Comparison of ENCODE assay signal across 22 cellular contexts in the genomic region with DNA sequence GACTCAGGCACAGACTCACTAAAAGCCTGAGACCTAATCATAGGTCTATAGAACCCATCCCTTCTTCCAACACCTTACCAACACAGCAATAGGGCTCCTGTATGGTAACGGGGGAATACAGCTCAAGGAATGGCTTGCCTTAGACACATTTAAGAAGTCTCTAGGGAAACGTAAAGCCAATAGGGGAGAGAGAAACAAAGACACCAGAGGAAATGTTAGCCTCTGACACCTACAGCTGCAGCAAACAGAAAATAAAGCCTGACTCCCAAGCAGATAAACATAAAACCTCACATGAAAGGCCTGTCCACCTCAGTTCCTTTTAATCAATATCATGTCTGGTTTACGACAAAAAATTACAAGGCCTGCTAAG.
"Had no signal": no experiment of that assay in that cellular context is flagged by ENCODE, and none has a peak within 500 bp of the region (broad histone marks: within the 10 kb centered on the region; RNA-seq: fewer than 3 reads in every experiment).

No MANE protein-coding gene starts in this region.

- H3K4me1 Mint-ChIP-seq: memory B cell; stimulated activated memory B cell treated with anti-CD40 and anti-IgM and Interleukin-4, amounts not matched to agents 10 μg/mL and 1 μg/mL and 100 μg/mL, for 72 hours had no signal

- H3K27ac Mint-ChIP-seq: memory B cell; mesothelial cell of epicardium; natural killer cell treated with Interleukin-12 subunit alpha and Interleukin-12 subunit beta and Interleukin-15 and Interleukin-18, amount 100 ng/mL, for 72 hours; stimulated activated memory B cell treated with anti-CD40 and anti-IgM and Interleukin-4, amounts not matched to agents 10 μg/mL and 1 μg/mL and 100 μg/mL, for 72 hours; stimulated activated naive CD8-positive, alpha-beta T cell treated with anti-CD3 and anti-CD28 coated beads, Interleukin-15, Interleukin-2, amounts not matched to agents 100 ng/mL and 50 ng/mL, for 24 hours had no signal

- ATAC-seq: esophagus mucosa; lower lobe of right lung; natural killer cell treated with Interleukin-12 subunit alpha and Interleukin-12 subunit beta and Interleukin-15 and Interleukin-18, amount 100 ng/mL, for 72 hours; sciatic nerve; stimulated activated memory B cell treated with anti-CD40 and anti-IgM and Interleukin-4, amounts not matched to agents 10 μg/mL and 1 μg/mL and 100 μg/mL, for 72 hours had no signal

- DNase-seq: effector memory CD4-positive, alpha-beta T cell; glutamatergic neuron; left ventricle myocardium inferior; lower lobe of right lung; posterior cingulate gyrus; spleen; stimulated activated CD4-positive, alpha-beta T cell treated with anti-CD3 and anti-CD28 coated beads, Interleukin-15, amount 100 ng/mL, for 24 hours; stimulated activated CD4-positive, alpha-beta T cell treated with anti-CD3 and anti-CD28 coated beads, Interleukin-1b, Interleukin-23, amount 100 ng/mL, for 48 hours; stimulated activated CD4-positive, alpha-beta T cell treated with anti-CD3 and anti-CD28 coated beads, Interleukin-4, amount 100 ng/mL, for 24 hours; testis; transverse colon had no signal

- H3K36me3 Mint-ChIP-seq: memory B cell; mesothelial cell of epicardium; natural killer cell treated with Interleukin-12 subunit alpha and Interleukin-12 subunit beta and Interleukin-15 and Interleukin-18, amount 100 ng/mL, for 72 hours; stimulated activated memory B cell treated with anti-CD40 and anti-IgM and Interleukin-4, amounts not matched to agents 10 μg/mL and 1 μg/mL and 100 μg/mL, for 72 hours had no signal

- H3K9me3 ChIP-seq: left ventricle myocardium inferior, lower lobe of right lung, neutrophil, spleen, testis, transverse colon had no signal

- FAIRE-seq: endometrium, frontal cortex, keratinocyte had no signal

- H3K9me3 Mint-ChIP-seq: memory B cell; natural killer cell treated with Interleukin-12 subunit alpha and Interleukin-12 subunit beta and Interleukin-15 and Interleukin-18, amount 100 ng/mL, for 72 hours; stimulated activated memory B cell treated with anti-CD40 and anti-IgM and Interleukin-4, amounts not matched to agents 10 μg/mL and 1 μg/mL and 100 μg/mL, for 72 hours; stimulated activated naive CD8-positive, alpha-beta T cell treated with anti-CD3 and anti-CD28 coated beads, Interleukin-15, Interleukin-2, amounts not matched to agents 100 ng/mL and 50 ng/mL, for 24 hours had no signal

- H3K4me3 Mint-ChIP-seq: memory B cell; mesothelial cell of epicardium; natural killer cell treated with Interleukin-12 subunit alpha and Interleukin-12 subunit beta and Interleukin-15 and Interleukin-18, amount 100 ng/mL, for 72 hours; stimulated activated memory B cell treated with anti-CD40 and anti-IgM and Interleukin-4, amounts not matched to agents 10 μg/mL and 1 μg/mL and 100 μg/mL, for 72 hours; stimulated activated naive CD8-positive, alpha-beta T cell treated with anti-CD3 and anti-CD28 coated beads, Interleukin-15, Interleukin-2, amounts not matched to agents 100 ng/mL and 50 ng/mL, for 24 hours had no signal

- H3K27me3 Mint-ChIP-seq: memory B cell; natural killer cell treated with Interleukin-12 subunit alpha and Interleukin-12 subunit beta and Interleukin-15 and Interleukin-18, amount 100 ng/mL, for 72 hours; stimulated activated memory B cell treated with anti-CD40 and anti-IgM and Interleukin-4, amounts not matched to agents 10 μg/mL and 1 μg/mL and 100 μg/mL, for 72 hours; stimulated activated naive CD8-positive, alpha-beta T cell treated with anti-CD3 and anti-CD28 coated beads, Interleukin-15, Interleukin-2, amounts not matched to agents 100 ng/mL and 50 ng/mL, for 24 hours had no signal

- H3K27ac ChIP-seq: left ventricle myocardium inferior, lower lobe of right lung, neutrophil, spleen, testis, transverse colon had no signal

- H3K4me3 ChIP-seq: left ventricle myocardium inferior, lower lobe of right lung, spleen, testis, transverse colon had no signal

- H3K36me3 ChIP-seq: left ventricle myocardium inferior, lower lobe of right lung, neutrophil, spleen, transverse colon had no signal

- H3K27me3 ChIP-seq: neutrophil, spleen, testis, transverse colon had no signal
